In genomic region chr18:35050004-35050623, GRCh38 we compare ENCODE assay signal across 8 cellular contexts. TPM values are rescaled to one million over a fixed set of nuclear protein-coding genes. Genes with fewer than 3 reads are reported as not detected.
DNase-seq lines count a peak whose midpoint lies in the region; ATAC-seq and TF ChIP-seq lines count a peak whose summit lies in the region.

No MANE protein-coding gene starts in this region.

- H3K36me3 Mint-ChIP-seq in activated T-cell treated with anti-CD3 and anti-CD28 coated beads, Interleukin-2, amount 50 U/mL, for 72 hours (ENCODE audit: insufficient read depth in 2 of 2) = peaks cover 4 to 8% of the 10 kb centered on the region in 2 donors
- no peaks in the 10 kb centered on the region for H3K36me3 Mint-ChIP-seq in endothelial cell (ENCODE audit: low read depth, unreplicated experiment)

- no peaks in the 10 kb centered on the region for H3K36me3 ChIP-seq in tibial nerve

- H3K4me3 Mint-ChIP-seq in activated T-cell treated with anti-CD3 and anti-CD28 coated beads, Interleukin-2, amount 50 U/mL, for 72 hours = peak overlapping the region; percentile 75 to 96
- H3K4me3 Mint-ChIP-seq in endothelial cell (ENCODE audit: unreplicated experiment) = no peak overlapping the region

- H3K9me3 ChIP-seq in tibial nerve = no peaks in the 10 kb centered on the region

- H3K27ac ChIP-seq in HL-60 (replicated peaks) (peak overlapping the region; percentile 71), tibial nerve (peak overlapping the region in 3 of 4 donors; percentile 44 to 71 (median 55))

- H3K4me3 ChIP-seq in HL-60 (replicated peaks; ENCODE audit: insufficient read depth, low read length) (no peak overlapping the region), fibroblast of pulmonary artery (replicated peaks; ENCODE audit: low read depth, low read length) (peak overlapping the region; percentile 32), tibial nerve (peak overlapping the region in 1 of 4 donors; percentile 17)

- H3K27me3 ChIP-seq in HL-60 (ENCODE audit: insufficient read depth, poor library complexity, severe bottlenecking) (no peaks in the 10 kb centered on the region), tibial nerve (no peaks in the 10 kb centered on the region)

- H3K27me3 Mint-ChIP-seq in activated T-cell treated with anti-CD3 and anti-CD28 coated beads, Interleukin-2, amount 50 U/mL, for 72 hours (ENCODE audit: low read depth) = no peaks in the 10 kb centered on the region
- H3K27me3 Mint-ChIP-seq in endothelial cell (ENCODE audit: unreplicated experiment) = no peaks in the 10 kb centered on the region

- WGBS in tibial nerve, 2 donors = 24 to 34% methylated on average over 1 of the region's 1 CpG

- H3K4me1 Mint-ChIP-seq in activated T-cell treated with anti-CD3 and anti-CD28 coated beads, Interleukin-2, amount 50 U/mL, for 72 hours (ENCODE audit: low read depth) = peaks cover 75% of the 10 kb centered on the region
- peaks cover 56% of the 10 kb centered on the region for H3K4me1 Mint-ChIP-seq in endothelial cell (ENCODE audit: unreplicated experiment)

- DNase-seq in activated T-cell treated with anti-CD3 and anti-CD28 coated beads, Interleukin-2, amount 50 U/mL, for 72 hours = no peak
- no peak for DNase-seq in activated T-cell treated with anti-CD3 and anti-CD28 coated beads, Interleukin-2, amount 50 U/mL, for 1 hour
- DNase-seq in HL-60 (ENCODE audit: low read depth in 1 of 2, low spot score in 1 of 2) (no peak), fibroblast of pulmonary artery (ENCODE audit: low read depth) (no peak), tibial nerve (ENCODE audit: low spot score in 2 of 2) (no peak), NCI-H1048 (lab: John Stamatoyannopoulos, UW) (no peak), endothelial cell (ENCODE audit: low spot score) (no peak)
- DNase-seq in stimulated activated CD8-positive, alpha-beta memory T cell treated with anti-CD3 and anti-CD28 coated beads, Interleukin-4, amount 100 ng/mL, for 48 hours = no peak

- peaks cover 0 to 2% of the 10 kb centered on the region in 2 donors for H3K9me3 Mint-ChIP-seq in activated T-cell treated with anti-CD3 and anti-CD28 coated beads, Interleukin-2, amount 50 U/mL, for 72 hours
- H3K9me3 Mint-ChIP-seq in endothelial cell (ENCODE audit: unreplicated experiment) = no peaks in the 10 kb centered on the region

- ATAC-seq in activated T-cell treated with anti-CD3 and anti-CD28 coated beads, Interleukin-2, amount 50 U/mL, for 72 hours (replicated peaks in 1 of 2) = peak; percentile 75 to 78

- no peak for TF ChIP-seq EP300 in tibial nerve (IDR thresholded peaks at IDR 0.05)

- TF ChIP-seq POLR2A in tibial nerve (IDR thresholded peaks at IDR 0.05) = no peak

- peak overlapping the region; percentile 98 for H3K27ac Mint-ChIP-seq in activated T-cell treated with anti-CD3 and anti-CD28 coated beads, Interleukin-2, amount 50 U/mL, for 72 hours
- no peak overlapping the region for H3K27ac Mint-ChIP-seq in endothelial cell (ENCODE audit: unreplicated experiment)

- H3K4me1 ChIP-seq in tibial nerve = peaks cover 0 to 77% (median 33%) of the 10 kb centered on the region in 4 donors

- TF ChIP-seq CTCF in HL-60 (IDR thresholded peaks at IDR 0.05; ENCODE audit: insufficient read depth, low read length) (no peak), fibroblast of pulmonary artery (IDR thresholded peaks at IDR 0.05; ENCODE audit: low read length, missing control alignments) (no peak), tibial nerve (IDR thresholded peaks at IDR 0.05) (no peak), endothelial cell (IDR thresholded peaks at IDR 0.05; ENCODE audit: unreplicated experiment) (no peak)

RNA-seq across cellular contexts. Expression of gene MAPRE2, which starts 8.9 kb away (rescaled TPM):
- 10 to 100 TPM; 53.4 to 54.1 TPM for total RNA-seq in activated T-cell treated with anti-CD3 and anti-CD28 coated beads, Interleukin-2, amount 50 U/mL, for 72 hours
- total RNA-seq in tibial nerve (10 to 100 TPM; 18.9 to 33.3 (median 29.4) TPM), endothelial cell (ENCODE audit: unreplicated experiment) (73.0 TPM)
